ENCODE assay signal across 29 cellular contexts in the genomic region with DNA sequence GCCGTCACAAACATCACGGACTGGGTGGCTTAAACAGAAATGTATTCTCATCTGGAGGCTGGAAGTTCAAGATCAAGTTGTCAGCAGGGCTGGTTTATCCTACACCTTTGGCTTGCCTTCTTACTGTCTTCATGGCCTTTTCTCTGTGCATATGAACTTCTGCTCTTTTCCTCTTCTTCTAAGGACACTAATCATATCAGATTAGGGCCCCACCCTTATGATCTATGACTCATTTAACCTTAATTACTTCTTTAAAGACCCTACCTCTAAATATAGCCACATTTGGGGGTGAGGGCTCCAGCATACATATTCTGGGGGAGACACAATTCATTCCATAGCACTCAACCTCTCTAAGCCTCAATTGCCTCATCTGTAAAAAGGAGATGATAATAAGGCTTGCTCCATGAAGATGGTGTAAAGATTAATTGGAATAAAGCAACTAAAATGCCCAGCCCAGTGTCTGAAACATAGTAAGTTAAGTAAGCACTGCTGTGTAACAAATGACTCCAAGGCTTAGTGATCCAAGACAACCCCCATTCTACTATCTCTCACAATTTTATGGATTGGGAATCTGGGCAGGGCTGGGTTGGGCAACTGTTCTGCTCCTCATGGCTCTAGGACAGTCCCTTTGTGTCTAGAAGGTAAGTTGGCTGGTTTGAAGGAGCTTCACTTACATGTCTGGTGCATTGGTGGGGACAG.
"Had no signal": no experiment of that assay in that cellular context is flagged by ENCODE, and none has a peak within 500 bp of the region (broad histone marks: within the 10 kb centered on the region; RNA-seq: fewer than 3 reads in every experiment).

No MANE protein-coding gene starts in this region.

- H3K27ac ChIP-seq: colonic mucosa, coronary artery, dorsolateral prefrontal cortex, epithelial cell of prostate, esophagus muscularis mucosa, esophagus squamous epithelium, foreskin keratinocyte, gastrocnemius medialis, gastroesophageal sphincter, heart left ventricle, heart right ventricle had no signal

- H3K9me3 ChIP-seq: colonic mucosa, gastrocnemius medialis, gastroesophageal sphincter had no signal

- H3K27ac Mint-ChIP-seq: dendritic cell treated with granulocyte-macrophage colony-stimulating factor and Interleukin-4, amounts not matched to agents 40 ng/mL and 50 ng/mL, for 4 days; effector memory CD8-positive, alpha-beta T cell; endodermal cell had no signal

- H3K4me3 ChIP-seq: colonic mucosa, coronary artery, dorsolateral prefrontal cortex, esophagus muscularis mucosa, esophagus squamous epithelium, gastrocnemius medialis, gastroesophageal sphincter, heart left ventricle, heart right ventricle had no signal

- H3K4me1 ChIP-seq: foreskin keratinocyte, gastrocnemius medialis had no signal

- H3K27me3 ChIP-seq: colonic mucosa, dorsolateral prefrontal cortex, esophagus muscularis mucosa, esophagus squamous epithelium, foreskin keratinocyte, gastrocnemius medialis, gastroesophageal sphincter, heart left ventricle, heart right ventricle had no signal

- ATAC-seq: effector memory CD8-positive, alpha-beta T cell; esophagus mucosa; foreskin keratinocyte; gastrocnemius medialis; gastroesophageal sphincter; heart left ventricle; heart right ventricle had no signal

- H3K4me3 Mint-ChIP-seq: dendritic cell treated with granulocyte-macrophage colony-stimulating factor and Interleukin-4, amounts not matched to agents 40 ng/mL and 50 ng/mL, for 4 days; effector memory CD8-positive, alpha-beta T cell; endodermal cell had no signal

- DNase-seq: colonic mucosa; cortex of kidney; dermis blood vessel endothelial cell; dorsolateral prefrontal cortex; effector CD4-positive, alpha-beta T cell; effector CD8-positive, alpha-beta T cell; effector memory CD4-positive, alpha-beta T cell; effector memory CD8-positive, alpha-beta T cell; endodermal cell; erythroblast; esophagus squamous epithelium; foreskin fibroblast; foreskin keratinocyte; foreskin melanocyte; gastrocnemius medialis; glutamatergic neuron; head of caudate nucleus; heart left ventricle; heart right ventricle had no signal

- FAIRE-seq: colon, endometrium, endothelial cell of umbilical vein, frontal cortex had no signal

- H3K36me3 ChIP-seq: colonic mucosa, esophagus muscularis mucosa, esophagus squamous epithelium, gastrocnemius medialis, gastroesophageal sphincter, heart left ventricle, heart right ventricle had no signal
